In the genomic region with DNA sequence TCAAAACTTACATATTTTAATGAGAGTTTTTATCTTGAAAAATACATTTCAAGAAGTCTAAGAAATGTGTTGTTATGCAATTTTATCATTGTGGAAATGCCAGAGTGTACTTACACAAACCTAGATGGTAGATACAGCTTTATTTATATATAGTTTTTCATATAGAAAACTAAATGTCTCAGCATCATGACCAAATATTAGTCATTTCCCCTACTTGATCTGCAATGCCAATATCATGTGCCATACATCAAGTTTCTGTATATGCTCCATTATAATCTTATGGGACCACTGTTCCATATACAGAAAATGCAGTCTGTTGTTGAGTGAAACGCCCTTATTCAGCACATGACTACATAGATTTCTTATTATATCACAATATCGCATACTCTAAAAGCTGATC, we compare ENCODE assay signal across 20 cellular contexts. TPM values are rescaled to one million over a fixed set of nuclear protein-coding genes. Genes with fewer than 3 reads are reported as not detected.
DNase-seq lines count a peak whose midpoint lies in the region; ATAC-seq, FAIRE-seq and TF ChIP-seq lines count a peak whose summit lies in the region.
"Had no signal": no experiment of that assay in that cellular context is flagged by ENCODE, and none has a peak within 500 bp of the region (broad histone marks: within the 10 kb centered on the region; RNA-seq: fewer than 3 reads in every experiment).

No MANE protein-coding gene starts in this region.

- H3K4me1 ChIP-seq in adipocyte (ENCODE audit: control insufficient read depth, insufficient read depth, low read length) (peaks cover 31% of the 10 kb centered on the region), fibroblast of lung (ENCODE audit: control insufficient read depth, extremely low read depth, insufficient read depth, low read length) (peaks cover 3% of the 10 kb centered on the region), osteoblast (ENCODE audit: insufficient read depth, low read length) (peaks cover 32% of the 10 kb centered on the region)
- H3K4me1 ChIP-seq: BE2C, HAP-1 had no signal

- H3K9me3 Mint-ChIP-seq in stimulated activated effector memory CD8-positive, alpha-beta T cell treated with anti-CD3 and anti-CD28 coated beads, Interleukin-12 subunit alpha, Interleukin-12 subunit beta, amount 100 ng/mL, for 72 hours, result no peaks in the 10 kb centered on the region
- H3K9me3 Mint-ChIP-seq: GM23338 had no signal

- TF ChIP-seq CTCF in fibroblast of lung (conservative IDR thresholded peaks at IDR 0.05 in 1 of 2, IDR thresholded peaks at IDR 0.05 in 1 of 2; ENCODE audit: low read depth in 1 of 2, low read length in 2 of 2) (no peak), osteoblast (IDR thresholded peaks at IDR 0.05; ENCODE audit: extremely low read depth, low read depth, low read length) (no peak)

- H3K4me3 Mint-ChIP-seq in stimulated activated effector memory CD8-positive, alpha-beta T cell treated with anti-CD3 and anti-CD28 coated beads, Interleukin-12 subunit alpha, Interleukin-12 subunit beta, amount 100 ng/mL, for 72 hours, result no peak overlapping the region
- H3K4me3 Mint-ChIP-seq: GM23338 had no signal

- ATAC-seq in GM18505 (IDR thresholded peaks at IDR 0.05; ENCODE audit: unreplicated experiment), result no peak
- no peak for ATAC-seq in stimulated activated effector memory CD8-positive, alpha-beta T cell treated with anti-CD3 and anti-CD28 coated beads, Interleukin-12 subunit alpha, Interleukin-12 subunit beta, amount 100 ng/mL, for 72 hours
- ATAC-seq: GM23338 had no signal

- no peaks in the 10 kb centered on the region for H3K27me3 ChIP-seq in adipocyte (replicated peaks; ENCODE audit: control insufficient read depth, insufficient read depth, low read length)
- H3K27me3 ChIP-seq in fibroblast of lung (ENCODE audit: control insufficient read depth, insufficient read depth, low read length), result no peaks in the 10 kb centered on the region
- no peaks in the 10 kb centered on the region for H3K27me3 ChIP-seq in osteoblast (ENCODE audit: insufficient read depth, low read length)
- H3K27me3 ChIP-seq: BE2C had no signal

- H3K9me3 ChIP-seq in adipocyte (ENCODE audit: control insufficient read depth, low read length) (no peaks in the 10 kb centered on the region), fibroblast of lung (ENCODE audit: control insufficient read depth, insufficient read depth, low read depth, low read length) (no peaks in the 10 kb centered on the region), osteoblast (ENCODE audit: low read depth, low read length) (no peaks in the 10 kb centered on the region)
- H3K9me3 ChIP-seq: BE2C, HAP-1 had no signal

- H2AFZ ChIP-seq in fibroblast of lung (ENCODE audit: low read length), result no peak overlapping the region
- H2AFZ ChIP-seq in osteoblast (ENCODE audit: low read length), result no peak overlapping the region
- H2AFZ ChIP-seq: GM23338 had no signal

- peaks cover 25% of the 10 kb centered on the region for H3K36me3 ChIP-seq in adipocyte (ENCODE audit: control insufficient read depth, insufficient read depth, low read length, severe bottlenecking)
- no peaks in the 10 kb centered on the region for H3K36me3 ChIP-seq in fibroblast of lung (ENCODE audit: control insufficient read depth, insufficient read depth, low read length)
- peaks cover under 1% of the 10 kb centered on the region for H3K36me3 ChIP-seq in osteoblast (ENCODE audit: insufficient read depth, low read length)
- H3K36me3 ChIP-seq: BE2C, HAP-1 had no signal

- H4K20me1 ChIP-seq in fibroblast of lung (ENCODE audit: control insufficient read depth, extremely low read depth, insufficient read depth, low read length) (no peaks in the 10 kb centered on the region), osteoblast (ENCODE audit: insufficient read depth, low read length) (no peaks in the 10 kb centered on the region)

- H3K27ac Mint-ChIP-seq in stimulated activated effector memory CD8-positive, alpha-beta T cell treated with anti-CD3 and anti-CD28 coated beads, Interleukin-12 subunit alpha, Interleukin-12 subunit beta, amount 100 ng/mL, for 72 hours, result no peak overlapping the region
- H3K27ac Mint-ChIP-seq: GM23338 had no signal

- peaks cover 14% of the 10 kb centered on the region for H3K36me3 Mint-ChIP-seq in stimulated activated effector memory CD8-positive, alpha-beta T cell treated with anti-CD3 and anti-CD28 coated beads, Interleukin-12 subunit alpha, Interleukin-12 subunit beta, amount 100 ng/mL, for 72 hours

- FAIRE-seq in GM18507 (lab: Jason Lieb, UNC), result peak; percentile 5
- FAIRE-seq: A204.1 had no signal

- no peak for TF ChIP-seq POLR2A in GM18505 (IDR thresholded peaks at IDR 0.05; ENCODE audit: borderline replicate concordance, extremely low read depth, insufficient read depth, insufficient read length)

- no peak overlapping the region for H3K4me3 ChIP-seq in adipocyte (ENCODE audit: low read length)
- no peak overlapping the region for H3K4me3 ChIP-seq in fibroblast of lung (replicated peaks in 1 of 4; ENCODE audit: control extremely low read depth in 1 of 4, insufficient read depth in 1 of 4, low read depth in 3 of 4, low read length in 4 of 4)
- H3K4me3 ChIP-seq in osteoblast (ENCODE audit: insufficient read depth, low read length), result no peak overlapping the region
- H3K4me3 ChIP-seq: GM23338, HAP-1 had no signal

- H3K27ac ChIP-seq in fibroblast of lung (ENCODE audit: insufficient read depth, low read length), result peak overlapping the region; percentile 57
- H3K27ac ChIP-seq in osteoblast (ENCODE audit: low read depth, low read length), result peak overlapping the region; percentile 61
- H3K27ac ChIP-seq: HL-60 had no signal

- H3K4me2 ChIP-seq in fibroblast of lung (ENCODE audit: extremely low read depth, insufficient read depth, low read length) (no peak overlapping the region), osteoblast (ENCODE audit: insufficient read depth, low read length) (no peak overlapping the region)
- H3K4me2 ChIP-seq: GM23338 had no signal

- peaks cover 20% of the 10 kb centered on the region for H3K4me1 Mint-ChIP-seq in stimulated activated effector memory CD8-positive, alpha-beta T cell treated with anti-CD3 and anti-CD28 coated beads, Interleukin-12 subunit alpha, Interleukin-12 subunit beta, amount 100 ng/mL, for 72 hours

- peaks cover 53% of the 10 kb centered on the region for H3K79me2 ChIP-seq in fibroblast of lung (ENCODE audit: control insufficient read depth, insufficient read depth, low read length)
- peaks cover 63% of the 10 kb centered on the region for H3K79me2 ChIP-seq in osteoblast (ENCODE audit: insufficient read depth, low read length)

- DNase-seq in GM18507 (ENCODE audit: extremely low spot score, insufficient read length, low read depth) (no peak), adipocyte (ENCODE audit: low read depth) (no peak), fibroblast of lung (ENCODE audit: low read depth in 2 of 2) (no peak), osteoblast (ENCODE audit: insufficient read length, low spot score, missing footprints) (no peak), NCI-H187 (lab: John Stamatoyannopoulos, UW) (no peak)
- DNase-seq in stimulated activated effector memory CD8-positive, alpha-beta T cell treated with anti-CD3 and anti-CD28 coated beads, Interleukin-12 subunit alpha, Interleukin-12 subunit beta, amount 100 ng/mL, for 72 hours (ENCODE audit: low spot score in 2 of 2), result no peak
- DNase-seq: BE2C, DMS79, KG1, NCI-H1092 treated with DMSO at 0.1 percent for 48 hours, NCI-H146, NCI-H2029 treated with DMSO at 0.1 percent for 48 hours, NCI-H524, NCI-H82, SHP77 had no signal

- H3K9ac ChIP-seq in adipocyte (ENCODE audit: low read length) (peak overlapping the region; percentile 37), fibroblast of lung (ENCODE audit: insufficient read depth, low read length) (no peak overlapping the region)

RNA-seq across cellular contexts. Expression of a gene that starts 28.7 kb away (rescaled TPM):
- total RNA-seq in fibroblast of lung (153 and 203 TPM in 2 replicates), osteoblast (278 and 281 TPM in 2 replicates)
- 378 TPM in 2 replicates for polyA plus RNA-seq in fibroblast of lung
- polyA plus RNA-seq in fibroblast of lung (2012), result 255 and 278 TPM in 2 replicates
- 43.3 and 57.6 TPM in 2 replicates for polyA minus RNA-seq in fibroblast of lung (ENCODE audit: low replicate concordance)
